In genomic region chr2:50687327-50687726, GRCh38 we compare ENCODE assay signal across 20 cellular contexts.
DNase-seq lines count a peak whose midpoint lies in the region; ATAC-seq, FAIRE-seq and TF ChIP-seq lines count a peak whose summit lies in the region.
"Had no signal": no experiment of that assay in that cellular context is flagged by ENCODE, and none has a peak within 500 bp of the region (broad histone marks: within the 10 kb centered on the region; RNA-seq: fewer than 3 reads in every experiment).

No MANE protein-coding gene starts in this region.

- CTCF ChIA-PET in IMR-90 (lab: Yijun Ruan, JAX), result no interaction called here
- CTCF ChIA-PET in H1 (lab: Charles Lee; ENCODE audit: partially characterized antibody), result interaction anchor here (0.6 kb wide), 2 partner anchors 78 to 175 kb away, joined by 3 read pairs; no protein-coding TSS in a partner anchor

- peak; percentile 3 for DNase-seq in IMR-90
- DNase-seq in H1 (ENCODE audit: low read depth in 1 of 2, low spot score in 2 of 2), result no peak
- DNase-seq in kidney tubule cell (ENCODE audit: low spot score), result no peak
- no peak for DNase-seq in AG08396 (ENCODE audit: low spot score)
- DNase-seq: ACHN; AML-193; Caco-2; CD4-positive, alpha-beta T cell; GOT3; H9 had no signal

- no peak for TF ChIP-seq EP300 in H1 (IDR thresholded peaks at IDR 0.05; ENCODE audit: borderline replicate concordance in 1 of 2, low read depth in 2 of 2, low read length in 2 of 2)

- H2BK15ac ChIP-seq in IMR-90 (ENCODE audit: low read depth, low read length) (no peak overlapping the region), H1 (ENCODE audit: low read length) (no peak overlapping the region)

- in situ Hi-C loops in IMR-90 (cut with MboI; ENCODE audit: low sequenced_read_pairs), result no loop called here

- H4K20me1 ChIP-seq in IMR-90 (ENCODE audit: insufficient read depth, low read length) (no peaks in the 10 kb centered on the region), H1 (replicated peaks in 1 of 2; ENCODE audit: control insufficient read depth in 1 of 2, insufficient read depth in 2 of 2, low read length in 2 of 2) (no peaks in the 10 kb centered on the region)

- ATAC-seq in IMR-90 (ENCODE audit: low read depth) (no peak), GM21723 (IDR thresholded peaks at IDR 0.05; ENCODE audit: unreplicated experiment) (no peak)

- no peak overlapping the region for H3K14ac ChIP-seq in IMR-90 (replicated peaks; ENCODE audit: low read depth, low read length)
- H3K14ac ChIP-seq in H1 (ENCODE audit: insufficient read length), result no peak overlapping the region

- WGBS in IMR-90 (ENCODE audit: extremely low coverage in 2 of 2, insufficient read length in 1 of 2), 2 experiments, result no CpG with 5 or more reads among the region's 3 CpGs
- WGBS in H1 (ENCODE audit: extremely low coverage in 1 of 2, insufficient coverage in 1 of 2, insufficient read length in 1 of 2, insufficient replicate concordance in 2 of 2, low coverage in 1 of 2, low lambda C conversion rate in 2 of 2, missing lambda C conversion rate in 1 of 2), 2 experiments, result 33% methylated on average over 3 of the region's 3 CpGs; no CpG with 5 or more reads in 1 of the 2 experiments

- H3K4me3 ChIP-seq in HUES48 (ENCODE audit: low read depth, low read length) (peak overlapping the region; percentile 38), IMR-90 (ENCODE audit: insufficient read depth, low read depth, low read length) (no peak overlapping the region), H1 (ENCODE audit: extremely low read depth in 1 of 4, insufficient read depth in 2 of 4, low read depth in 3 of 4, low read length in 4 of 4) (no peak overlapping the region)

- H3K4me2 ChIP-seq in IMR-90 (ENCODE audit: low read depth, low read length) (no peak overlapping the region), H1 (ENCODE audit: insufficient read depth in 1 of 2, low read depth in 2 of 2, low read length in 2 of 2) (peak overlapping the region; percentile 5 to 43; a peak in 1 of 4 replicates)
- H3K4me2 ChIP-seq: KMS-11 had no signal

- H3K4ac ChIP-seq in IMR-90 (ENCODE audit: low read depth, low read length) (no peak overlapping the region), H1 (replicated peaks; ENCODE audit: insufficient read length, low read depth, low read length) (no peak overlapping the region)

- no peak overlapping the region for H2BK12ac ChIP-seq in H1 (ENCODE audit: low read depth, low read length)

- no peaks in the 10 kb centered on the region for H3K9me1 ChIP-seq in IMR-90 (ENCODE audit: insufficient read depth, low read length)

- TF ChIP-seq POLR2A in IMR-90 (IDR thresholded peaks at IDR 0.05; ENCODE audit: low read depth, low read length) (no peak), H1 (IDR thresholded peaks at IDR 0.05; ENCODE audit: control extremely low read depth in 1 of 2, low read depth in 2 of 2, low read length in 2 of 2) (no peak)

- H3K18ac ChIP-seq in IMR-90 (ENCODE audit: low read depth, low read length) (no peak overlapping the region), H1 (ENCODE audit: extremely low read depth, low read length) (no peak overlapping the region)

- no peak overlapping the region for H3K9ac ChIP-seq in HUES48 (ENCODE audit: low read depth, low read length)
- no peak overlapping the region for H3K9ac ChIP-seq in IMR-90 (ENCODE audit: low read depth, low read length)
- H3K9ac ChIP-seq in H1 (replicated peaks in 1 of 4; ENCODE audit: extremely low read depth in 1 of 4, low read depth in 3 of 4, low read length in 3 of 4), result no peak overlapping the region
- H3K9ac ChIP-seq: KMS-11 had no signal

- H3K23ac ChIP-seq in IMR-90 (ENCODE audit: low read depth, low read length), result no peak overlapping the region
- no peak overlapping the region for H3K23ac ChIP-seq in H1 (ENCODE audit: insufficient read length)

- H3K23me2 ChIP-seq in H1 (ENCODE audit: low read depth, low read length), result no peaks in the 10 kb centered on the region

- H3K27ac ChIP-seq in HUES48 (ENCODE audit: low read depth, low read length), result peak overlapping the region; percentile 41
- H3K27ac ChIP-seq in IMR-90 (ENCODE audit: insufficient read depth, low read length), result no peak overlapping the region
- H3K27ac ChIP-seq in H1 (ENCODE audit: low read depth, low read length), result no peak overlapping the region
- H3K27ac ChIP-seq: C4-2B, HL-60, KMS-11 had no signal

- H3K79me1 ChIP-seq in IMR-90 (ENCODE audit: low read depth in 1 of 2, low read length in 2 of 2), result no peaks in the 10 kb centered on the region
- H3K79me1 ChIP-seq in H1 (ENCODE audit: low read depth, low read length), result no peaks in the 10 kb centered on the region

- no peaks in the 10 kb centered on the region for H3K36me3 ChIP-seq in HUES48 (ENCODE audit: control insufficient read depth, insufficient read depth, low read length)
- no peaks in the 10 kb centered on the region for H3K36me3 ChIP-seq in IMR-90 (ENCODE audit: control insufficient read depth, insufficient read depth, low read length)
- H3K36me3 ChIP-seq in H1 (ENCODE audit: control insufficient read depth in 2 of 4, insufficient read depth in 4 of 4, low read length in 3 of 4), result no peaks in the 10 kb centered on the region

- H3K9me3 ChIP-seq in HUES48 (ENCODE audit: control insufficient read depth, insufficient read depth, low read length) (no peaks in the 10 kb centered on the region), IMR-90 (ENCODE audit: control insufficient read depth, insufficient read depth, low read length) (no peaks in the 10 kb centered on the region), H1 (ENCODE audit: insufficient read depth in 2 of 2, low read depth in 1 of 2, low read length in 1 of 2) (no peaks in the 10 kb centered on the region)
- H3K9me3 ChIP-seq: Caco-2 had no signal

- H4K8ac ChIP-seq in IMR-90 (ENCODE audit: low read depth in 2 of 2, low read length in 2 of 2) (no peak overlapping the region), H1 (ENCODE audit: extremely low read depth, insufficient read depth, low read length) (no peak overlapping the region)

- no peak overlapping the region for H2BK5ac ChIP-seq in IMR-90 (ENCODE audit: low read depth, low read length, poor library complexity, severe bottlenecking)
- no peak overlapping the region for H2BK5ac ChIP-seq in H1 (ENCODE audit: low read depth, low read length)

- TF ChIP-seq RAD21 in IMR-90 (IDR thresholded peaks at IDR 0.05; ENCODE audit: low read length) (no peak), H1 (IDR thresholded peaks at IDR 0.05 in 1 of 2, conservative IDR thresholded peaks at IDR 0.05 in 1 of 2; ENCODE audit: low read depth in 2 of 2, low read length in 2 of 2) (no peak)

- FAIRE-seq in H1 (lab: Jason Lieb, UNC), result no peak
- FAIRE-seq: A204.1, D721Med, G401.6, GM12891, GM19239 had no signal

- POLR2A ChIA-PET in IMR-90 (lab: Charles Lee; ENCODE audit: unreplicated experiment), result no interaction called here
- POLR2A ChIA-PET in H1 (lab: Charles Lee; ENCODE audit: partially characterized antibody), result no interaction called here

- H3K56ac ChIP-seq in IMR-90 (ENCODE audit: extremely low read depth, insufficient read depth, low read length), result no peak overlapping the region
- no peak overlapping the region for H3K56ac ChIP-seq in H1 (replicated peaks; ENCODE audit: insufficient read length, low read depth, low read length)

- BruUV-seq in IMR-90 (replicated peaks; lab: Mats Ljungman, UMichigan), result no TSS peak

- intact Hi-C loops in IMR-90 (cut with micrococcal nuclease), result no loop called here

- H2BK20ac ChIP-seq in IMR-90 (ENCODE audit: low read depth, low read length) (no peak overlapping the region), H1 (ENCODE audit: low read length) (no peak overlapping the region)

- H2AK9ac ChIP-seq in IMR-90 (replicated peaks; ENCODE audit: low read depth, low read length, poor library complexity), result no peak overlapping the region

- H2AFZ ChIP-seq in IMR-90 (replicated peaks; ENCODE audit: low read length, poor library complexity), result no peak overlapping the region
- H2AFZ ChIP-seq in H1 (ENCODE audit: low read length), result no peak overlapping the region

- H2BK120ac ChIP-seq in IMR-90 (ENCODE audit: low read depth, low read length) (no peak overlapping the region), H1 (replicated peaks; ENCODE audit: low read depth, low read length) (no peak overlapping the region)

- dilution Hi-C loops in IMR-90 (cut with HindIII; ENCODE audit: low sequenced_read_pairs, unreplicated experiment), result no loop called here

- H2AK5ac ChIP-seq in IMR-90 (ENCODE audit: low read depth, low read length) (no peak overlapping the region), H1 (ENCODE audit: low read depth, low read length) (no peak overlapping the region)

- H4K91ac ChIP-seq in IMR-90 (ENCODE audit: insufficient read depth, low read depth, low read length) (no peak overlapping the region), H1 (replicated peaks; ENCODE audit: insufficient read length, low read length) (no peak overlapping the region)

- peaks cover 33% of the 10 kb centered on the region for H3K4me1 ChIP-seq in HUES48 (ENCODE audit: control insufficient read depth, insufficient read depth, low read length)
- no peaks in the 10 kb centered on the region for H3K4me1 ChIP-seq in IMR-90 (ENCODE audit: control insufficient read depth, insufficient read depth, low read length)
- H3K4me1 ChIP-seq in H1 (replicated peaks in 1 of 4; ENCODE audit: control insufficient read depth in 3 of 4, insufficient read depth in 4 of 4, low read length in 3 of 4), result peaks cover 0 to 6% (median 0%) of the 10 kb centered on the region in 4 experiments; a peak in 1 of 7 replicates
- H3K4me1 ChIP-seq: Caco-2 had no signal

- no peaks in the 10 kb centered on the region for H3K27me3 ChIP-seq in HUES48 (ENCODE audit: control insufficient read depth, insufficient read depth, low read length)
- H3K27me3 ChIP-seq in IMR-90 (ENCODE audit: control insufficient read depth, insufficient read depth, low read length), result no peaks in the 10 kb centered on the region
- H3K27me3 ChIP-seq in H1 (replicated peaks in 1 of 4; ENCODE audit: control insufficient read depth in 3 of 4, extremely low read depth in 1 of 4, insufficient read depth in 3 of 4, low read length in 3 of 4), result no peaks in the 10 kb centered on the region

- H4K5ac ChIP-seq in IMR-90 (ENCODE audit: low read depth, low read length) (no peak overlapping the region), H1 (ENCODE audit: insufficient read length, low read depth, low read length) (no peak overlapping the region)

- H3K79me2 ChIP-seq in H1 (ENCODE audit: control insufficient read depth in 1 of 2, insufficient read depth in 2 of 2, low read length in 2 of 2), result no peaks in the 10 kb centered on the region

- TF ChIP-seq CTCF in IMR-90 (conservative IDR thresholded peaks at IDR 0.05; ENCODE audit: low read depth, low read length) (no peak), H1 (IDR thresholded peaks at IDR 0.05; ENCODE audit: control extremely low read depth in 1 of 3, insufficient read depth in 1 of 3, low read depth in 1 of 3, low read length in 3 of 3) (no peak)

TF ChIP-seq in H1, 55 proteins besides CTCF, POLR2A, EP300 and RAD21 (continues in another document):
- TF ChIP-seq SIX5 (IDR thresholded peaks at IDR 0.05; ENCODE audit: low read depth, low read length) (no peak), RBBP5 (IDR thresholded peaks at IDR 0.05; ENCODE audit: borderline replicate concordance, low read depth, low read length) (no peak), SIRT6 (IDR thresholded peaks at IDR 0.05; ENCODE audit: low read length) (no peak), CEBPB (IDR thresholded peaks at IDR 0.05; ENCODE audit: low read depth, low read length) (no peak), GABPA (IDR thresholded peaks at IDR 0.05; ENCODE audit: borderline replicate concordance, insufficient read depth, low read length) (no peak)
